9 cellular contexts compared by ENCODE assay signal in genomic region chr10:20004087-20004523, GRCh38.
DNase-seq lines count a peak whose midpoint lies in the region; ATAC-seq, FAIRE-seq and TF ChIP-seq lines count a peak whose summit lies in the region.
"Had no signal": no experiment of that assay in that cellular context is flagged by ENCODE, and none has a peak within 500 bp of the region (broad histone marks: within the 10 kb centered on the region; RNA-seq: fewer than 3 reads in every experiment).

No MANE protein-coding gene starts in this region.

- TF ChIP-seq CTCF in adrenal gland (IDR thresholded peaks at IDR 0.05) = no peak

- no peaks in the 10 kb centered on the region for H3K36me3 Mint-ChIP-seq in memory B cell
- no peaks in the 10 kb centered on the region for H3K36me3 Mint-ChIP-seq in activated T-cell treated with anti-CD3 and anti-CD28 coated beads, Interleukin-2, amount 50 U/mL, for 4 hours (ENCODE audit: insufficient read depth)
- H3K36me3 Mint-ChIP-seq: IgD-negative memory B cell had no signal

- no peak for FAIRE-seq in urothelium cell line (lab: Jason Lieb, UNC)

- intact Hi-C loops in adrenal gland (cut with DNase I) = no loop called here

- H3K9me3 ChIP-seq in adrenal gland (replicated peaks in 1 of 3) = no peaks in the 10 kb centered on the region

- peaks cover 34 to 56% of the 10 kb centered on the region in 2 donors for H3K4me1 ChIP-seq in adrenal gland (replicated peaks in 1 of 2)

- H3K4me3 ChIP-seq in adrenal gland = peak overlapping the region in 1 of 4 donors; percentile 18

- H3K27me3 ChIP-seq in adrenal gland = no peaks in the 10 kb centered on the region

- H3K4me1 Mint-ChIP-seq in memory B cell = peaks cover 3% of the 10 kb centered on the region
- H3K4me1 Mint-ChIP-seq in activated T-cell treated with anti-CD3 and anti-CD28 coated beads, Interleukin-2, amount 50 U/mL, for 4 hours (ENCODE audit: low read depth) = no peaks in the 10 kb centered on the region

- peak overlapping the region; percentile 62 to 89 (median 78) for H3K27ac ChIP-seq in adrenal gland

- no peak overlapping the region for H3K27ac Mint-ChIP-seq in memory B cell

- no peak for TF ChIP-seq POLR2A in adrenal gland (IDR thresholded peaks at IDR 0.05)

- no peaks in the 10 kb centered on the region for H3K9me3 Mint-ChIP-seq in memory B cell
- H3K9me3 Mint-ChIP-seq in activated T-cell treated with anti-CD3 and anti-CD28 coated beads, Interleukin-2, amount 50 U/mL, for 4 hours = no peaks in the 10 kb centered on the region

- H3K27me3 Mint-ChIP-seq in memory B cell = no peaks in the 10 kb centered on the region
- H3K27me3 Mint-ChIP-seq in activated T-cell treated with anti-CD3 and anti-CD28 coated beads, Interleukin-2, amount 50 U/mL, for 4 hours (ENCODE audit: low read depth) = no peaks in the 10 kb centered on the region
- H3K27me3 Mint-ChIP-seq: IgD-negative memory B cell had no signal

- peak; percentile 50 for ATAC-seq in GM19351 (IDR thresholded peaks at IDR 0.05; ENCODE audit: unreplicated experiment)
- peak; percentile 48 for ATAC-seq in HG03108 (IDR thresholded peaks at IDR 0.05; ENCODE audit: unreplicated experiment)
- ATAC-seq in memory B cell (ENCODE audit: low read depth) = peak; percentile 26
- ATAC-seq in activated T-cell treated with anti-CD3 and anti-CD28 coated beads, Interleukin-2, amount 50 U/mL, for 4 hours = no peak

- peak; percentile 52 to 79 (median 59) for DNase-seq in adrenal gland
- DNase-seq in memory B cell (ENCODE audit: low spot score in 2 of 2) = no peak
- no peak for DNase-seq in NCI-H345 (lab: John Stamatoyannopoulos, UW)
- DNase-seq in activated T-cell treated with anti-CD3 and anti-CD28 coated beads, Interleukin-2, amount 50 U/mL, for 4 hours = no peak
- DNase-seq in activated CD4-positive, alpha-beta T cell treated with anti-CD3 and anti-CD28 coated beads for 48 hours = no peak
- DNase-seq in urothelium cell line (ENCODE audit: low spot score) = no peak

- no peaks in the 10 kb centered on the region for H3K36me3 ChIP-seq in adrenal gland (replicated peaks in 1 of 2)

- no peak overlapping the region for H3K4me3 Mint-ChIP-seq in memory B cell
- no peak overlapping the region for H3K4me3 Mint-ChIP-seq in activated T-cell treated with anti-CD3 and anti-CD28 coated beads, Interleukin-2, amount 50 U/mL, for 4 hours

- WGBS in adrenal gland, 4 donors = 42 to 55% (median 47%) methylated on average over 3 of the region's 3 CpGs

Comparison
In these comparisons a context has a peak if more than half of its experiments do, and no peak if none do; other contexts are left out.
1. ATAC-seq: peak in GM19351 (single experiment), HG03108 (single experiment) and memory B cell (single experiment); none in activated T-cell treated with anti-CD3 and anti-CD28 coated beads, Interleukin-2, amount 50 U/mL, for 4 hours (0 of 2).
2. DNase-seq: peak in adrenal gland (7 of 7); none in memory B cell (0 of 2), NCI-H345 (single experiment), activated T-cell treated with anti-CD3 and anti-CD28 coated beads, Interleukin-2, amount 50 U/mL, for 4 hours (single experiment), activated CD4-positive, alpha-beta T cell treated with anti-CD3 and anti-CD28 coated beads for 48 hours (single experiment) and urothelium cell line (single experiment).